In the genomic region with DNA sequence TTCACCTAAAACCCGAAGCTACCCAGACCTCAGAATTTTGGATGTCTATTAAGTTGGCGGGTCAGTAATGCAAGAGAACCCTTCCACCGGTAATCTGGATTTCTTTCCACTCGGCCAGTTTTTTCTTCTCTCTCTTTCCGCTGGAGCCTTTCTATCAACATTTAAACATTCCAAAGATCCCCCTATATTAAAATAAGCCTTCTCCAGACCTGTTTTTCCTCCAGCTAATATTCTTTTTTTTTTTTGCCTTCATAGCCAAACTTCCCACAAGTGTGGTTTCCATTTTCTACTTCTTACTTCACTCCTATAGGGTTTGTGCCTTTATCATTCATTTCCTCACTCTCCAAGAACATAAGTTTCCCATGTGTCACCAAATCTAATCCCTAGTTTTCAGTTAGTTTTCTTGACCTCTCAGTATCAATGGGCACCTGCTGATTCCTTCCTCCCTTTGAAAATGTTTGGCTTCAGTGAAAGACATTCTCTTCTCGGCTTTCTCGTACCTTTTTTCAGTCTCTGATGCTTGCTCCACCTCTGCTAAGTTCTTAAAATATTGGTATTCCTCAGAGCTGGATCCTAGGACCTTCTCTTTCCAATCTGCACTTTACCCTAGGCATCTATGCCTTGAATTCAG, we compare ENCODE assay signal across 8 cellular contexts. TPM values are rescaled to one million over a fixed set of nuclear protein-coding genes. Genes with fewer than 3 reads are reported as not detected.
DNase-seq lines count a peak whose midpoint lies in the region; ATAC-seq and TF ChIP-seq lines count a peak whose summit lies in the region.

No MANE protein-coding gene starts in this region.

- no peaks in the 10 kb centered on the region for H3K9me2 ChIP-seq in HCT116 (ENCODE audit: insufficient read depth)

- H3K4me1 Mint-ChIP-seq in WTC11 (peaks cover 10% of the 10 kb centered on the region), glutamatergic neuron (ENCODE audit: low read depth, unreplicated experiment) (peaks cover 7% of the 10 kb centered on the region)

- no peaks in the 10 kb centered on the region for H3F3A ChIP-seq in smooth muscle cell (ENCODE audit: low read depth)

- H3K79me2 ChIP-seq in HCT116 (ENCODE audit: insufficient read depth, low read length) (peaks cover 26% of the 10 kb centered on the region), smooth muscle cell (ENCODE audit: low read depth) (peaks cover 5% of the 10 kb centered on the region)

- H3K36me3 ChIP-seq in HCT116 (ENCODE audit: control insufficient read depth in 1 of 2, insufficient read depth in 2 of 2, low read length in 2 of 2) (peaks cover 7 to 21% of the 10 kb centered on the region in 2 experiments; a peak in 2 of 4 replicates), smooth muscle cell (ENCODE audit: low read depth) (no peaks in the 10 kb centered on the region)

- POLR2A ChIA-PET in HCT116 (lab: Charles Lee) (interaction anchor here (1.1 kb wide), 1 partner anchor 12 kb away, joined by 4 read pairs; no protein-coding TSS in a partner anchor), WTC11 (lab: Charles Lee) (interaction anchor here (0.6 to 0.7 kb wide), 2 partner anchors 10 to 37 kb away, joined by 3 read pairs; no protein-coding TSS in a partner anchor)

- TF ChIP-seq POLR2A in HCT116 (IDR thresholded peaks at IDR 0.05; ENCODE audit: borderline replicate concordance, extremely low read depth, insufficient read depth, insufficient read length): no peak

- H3K4me1 ChIP-seq in HCT116 (ENCODE audit: control insufficient read depth in 1 of 2, insufficient read depth in 2 of 2, low read length in 2 of 2): peaks cover 5 to 17% of the 10 kb centered on the region in 2 experiments; a peak in 3 of 4 replicates
- H3K4me1 ChIP-seq in smooth muscle cell (ENCODE audit: low read depth): peaks cover 12% of the 10 kb centered on the region

- H3K4me2 ChIP-seq in HCT116 (ENCODE audit: low read length) (peak overlapping the region; percentile 94), smooth muscle cell (peak overlapping the region; percentile 91)

- TF ChIP-seq RAD21 in HCT116 (IDR thresholded peaks at IDR 0.05; ENCODE audit: low read depth): no peak

- peak overlapping the region; percentile 88 for H3K9ac ChIP-seq in HCT116 (ENCODE audit: low read length)
- H3K9ac ChIP-seq in smooth muscle cell (ENCODE audit: low read depth): peak overlapping the region; percentile 79

- H3K27ac ChIP-seq in HCT116 (ENCODE audit: low read depth, low read length) (peak overlapping the region; percentile 96), smooth muscle cell (ENCODE audit: low read depth) (peak overlapping the region; percentile 98)

- peak overlapping the region; percentile 32 for H2AFZ ChIP-seq in HCT116 (ENCODE audit: low read depth, low read length, poor library complexity, severe bottlenecking)
- peak overlapping the region; percentile 75 for H2AFZ ChIP-seq in smooth muscle cell (ENCODE audit: low read depth)

- H3K4me3 ChIP-seq in HCT116 (replicated peaks in 1 of 2; ENCODE audit: low read depth in 1 of 2, low read length in 2 of 2) (peak overlapping the region; percentile 76 to 94), smooth muscle cell (peak overlapping the region; percentile 89)

- no peak for ATAC-seq in HCT116
- no peak for ATAC-seq in WTC11
- ATAC-seq in HG03460 (IDR thresholded peaks at IDR 0.05; ENCODE audit: unreplicated experiment): no peak

- H3K9me3 ChIP-seq in HCT116 (ENCODE audit: control insufficient read depth in 1 of 2, insufficient read depth in 1 of 2, low read depth in 1 of 2, low read length in 2 of 2) (no peaks in the 10 kb centered on the region), smooth muscle cell (replicated peaks; ENCODE audit: low read depth) (no peaks in the 10 kb centered on the region)

- no peak for DNase-seq in HCT116 (ENCODE audit: low read depth, low spot score)
- DNase-seq in WTC11 (ENCODE audit: low spot score): no peak
- DNase-seq in glutamatergic neuron: no peak
- no peak for DNase-seq in smooth muscle cell (lab: John Stamatoyannopoulos, UW; ENCODE audit: unreplicated experiment)
- no peak for DNase-seq in DMS153 treated with DMSO at 0.1 percent for 48 hours (lab: John Stamatoyannopoulos, UW; ENCODE audit: unreplicated experiment)
- DNase-seq in 8988T: no peak
- no peak for DNase-seq in stimulated activated CD4-positive, alpha-beta T cell treated with anti-CD3 and anti-CD28 coated beads, Interleukin-4, amount 100 ng/mL, for 1 hour

- H3K36me3 Mint-ChIP-seq in WTC11: peaks cover 21% of the 10 kb centered on the region
- no peaks in the 10 kb centered on the region for H3K36me3 Mint-ChIP-seq in glutamatergic neuron (ENCODE audit: unreplicated experiment)

- H3K27ac Mint-ChIP-seq in WTC11 (peak overlapping the region; percentile 99), glutamatergic neuron (ENCODE audit: unreplicated experiment) (peak overlapping the region; percentile 99)

- H3K9me3 Mint-ChIP-seq in WTC11 (peaks cover 3% of the 10 kb centered on the region; the same call in 1 of the 2 replicates), glutamatergic neuron (ENCODE audit: unreplicated experiment) (peaks cover 14% of the 10 kb centered on the region)

- TF ChIP-seq CTCF in HCT116 (IDR thresholded peaks at IDR 0.05 in 2 of 3, conservative IDR thresholded peaks at IDR 0.05 in 1 of 3; ENCODE audit: borderline replicate concordance in 1 of 3, insufficient read depth in 1 of 3, low read depth in 2 of 3, low read length in 2 of 3) (no peak), WTC11 (IDR thresholded peaks at IDR 0.05) (no peak), glutamatergic neuron (IDR thresholded peaks at IDR 0.05; ENCODE audit: partially characterized antibody, unreplicated experiment) (no peak), smooth muscle cell (IDR thresholded peaks at IDR 0.05; ENCODE audit: borderline replicate concordance, insufficient read depth, poor library complexity, severe bottlenecking) (no peak)

- H3K27me3 Mint-ChIP-seq in WTC11 (ENCODE audit: low read depth) (no peaks in the 10 kb centered on the region), glutamatergic neuron (ENCODE audit: unreplicated experiment) (peaks cover 14% of the 10 kb centered on the region)

- WGBS in smooth muscle cell (ENCODE audit: low lambda C conversion rate): 7% methylated on average over 7 of the region's 7 CpGs

- H3K4me3 Mint-ChIP-seq in WTC11 (peak overlapping the region; percentile 88), glutamatergic neuron (ENCODE audit: unreplicated experiment) (peak overlapping the region; percentile 91)

- RAD21 ChIA-PET in HCT116 (lab: Charles Lee; ENCODE audit: low non-redundant PET in 1 of 2, low total read pairs in 2 of 2, uncharacterized antibody in 2 of 2, unreplicated experiment in 2 of 2): no interaction called here

- H3K27me3 ChIP-seq in HCT116 (ENCODE audit: insufficient read depth, low read length) (no peaks in the 10 kb centered on the region), smooth muscle cell (ENCODE audit: low read depth) (no peaks in the 10 kb centered on the region)

- H4K20me1 ChIP-seq in HCT116 (ENCODE audit: insufficient read depth): no peaks in the 10 kb centered on the region
- no peaks in the 10 kb centered on the region for H4K20me1 ChIP-seq in smooth muscle cell (ENCODE audit: low read depth)

- CTCF ChIA-PET in HCT116 (lab: Charles Lee): interaction anchor here (0.6 to 3.6 kb wide), 4 partner anchors 11 to 110 kb away, joined by 3 to 42 read pairs (median 6); no protein-coding TSS in a partner anchor
- CTCF ChIA-PET in WTC11 (lab: Charles Lee): interaction anchor here (0.6 to 2.2 kb wide), 5 partner anchors 11 to 201 kb away, joined by 3 to 15 read pairs (median 4); a partner anchor contains a TSS

- TSS peak; percentile 88 for BruUV-seq in HCT116 (replicated peaks; lab: Mats Ljungman, UMichigan)

- intact Hi-C loops in HCT116 (cut with micrococcal nuclease): no loop called here

TF ChIP-seq in HCT116, 20 proteins besides CTCF, POLR2A, EP300 and RAD21 (continues in another document):
- no peak for TF ChIP-seq JUND (IDR thresholded peaks at IDR 0.05)
- no peak for TF ChIP-seq SRF (IDR thresholded peaks at IDR 0.05; ENCODE audit: low read depth)
- no peak for TF ChIP-seq SIN3A (IDR thresholded peaks at IDR 0.05; ENCODE audit: low read depth)
- no peak for TF ChIP-seq TCF7L2 (IDR thresholded peaks at IDR 0.05; ENCODE audit: borderline replicate concordance, extremely low read depth, insufficient read depth, insufficient read length)

TF ChIP-seq in WTC11, 78 proteins besides CTCF, POLR2A, EP300 and RAD21 (continues in another document):
- no peak for TF ChIP-seq MYBL2 (CRISPR knock-in tag; IDR thresholded peaks at IDR 0.05)
- TF ChIP-seq SOX15 (CRISPR knock-in tag; IDR thresholded peaks at IDR 0.05): no peak

RNA-seq across cellular contexts. Expression of a gene that starts 0.6 kb away (rescaled TPM):
- total RNA-seq in HCT116 (2021; ENCODE audit: unreplicated experiment): 61.8 TPM
- polyA plus RNA-seq in HCT116 (2012): 70.6 and 72.0 TPM in 2 replicates
- 55.0 to 59.2 TPM (median 56.7 TPM) in 3 replicates for total RNA-seq in WTC11 (2021)
- total RNA-seq in glutamatergic neuron (ENCODE audit: unreplicated experiment): 70.4 TPM
- 20.9 and 21.6 TPM in 2 replicates for total RNA-seq in smooth muscle cell
- 62.6 and 78.8 TPM in 2 replicates for polyA plus RNA-seq in smooth muscle cell

RNA-seq across cellular contexts. Expression of a gene that starts 13.4 kb away (rescaled TPM):
- total RNA-seq in HCT116 (2021; ENCODE audit: unreplicated experiment): 50.1 TPM
- polyA plus RNA-seq in HCT116 (2012): 41.0 and 42.0 TPM in 2 replicates
- 33.2 to 34.2 TPM (median 33.3 TPM) in 3 replicates for total RNA-seq in WTC11 (2021)
- total RNA-seq in glutamatergic neuron (ENCODE audit: unreplicated experiment): 28.9 TPM
- 43.1 and 55.7 TPM in 2 replicates for total RNA-seq in smooth muscle cell
- polyA plus RNA-seq in smooth muscle cell: 28.2 and 34.8 TPM in 2 replicates

RNA-seq across cellular contexts. Expression of a gene that starts 13.7 kb away (rescaled TPM):
- total RNA-seq in HCT116 (2021; ENCODE audit: unreplicated experiment): 2.0 TPM
- polyA plus RNA-seq in HCT116 (2012): 1.0 and 1.4 TPM in 2 replicates
- 0.94 to 2.1 TPM (median 1.5 TPM) in 3 replicates for total RNA-seq in WTC11 (2021)
- total RNA-seq in glutamatergic neuron (ENCODE audit: unreplicated experiment): 0.51 TPM
- total RNA-seq in smooth muscle cell: 1.1 and 3.0 TPM in 2 replicates
- polyA plus RNA-seq in smooth muscle cell: 1.6 and 2.5 TPM in 2 replicates

RNA-seq across cellular contexts. Expression of a gene that starts 44.4 kb away (rescaled TPM):
- total RNA-seq in HCT116 (2021; ENCODE audit: unreplicated experiment) (0.27 TPM), WTC11 (2021) (16.6 to 18.3 TPM (median 17.9 TPM) in 3 replicates), glutamatergic neuron (ENCODE audit: unreplicated experiment) (33.5 TPM), smooth muscle cell (38.0 and 41.1 TPM in 2 replicates)
- polyA plus RNA-seq in HCT116 (2012): 0.05 and 0.13 TPM in 2 replicates
- 29.5 and 30.3 TPM in 2 replicates for polyA plus RNA-seq in smooth muscle cell
